Comparison of ENCODE assay signal across 29 cellular contexts in the genomic region with DNA sequence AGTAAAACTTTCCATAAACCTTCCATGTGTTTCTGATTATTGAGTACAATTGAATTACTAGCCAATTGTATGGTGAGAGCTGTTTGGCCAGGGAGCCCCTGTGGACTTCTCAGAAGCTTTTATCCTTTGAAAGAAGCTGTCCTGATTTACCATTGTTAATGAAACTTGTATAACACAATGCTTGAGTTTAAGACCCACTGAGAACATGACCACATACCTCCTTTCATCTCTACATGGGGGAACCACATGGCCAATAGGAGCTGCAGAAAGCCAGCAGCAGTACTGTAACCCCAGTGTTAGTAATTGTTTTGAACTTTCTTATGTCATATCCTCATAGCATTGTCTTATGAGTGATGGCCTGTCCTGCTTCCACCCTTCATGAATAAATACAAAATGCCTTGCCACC.
DNase-seq lines count a peak whose midpoint lies in the region; ATAC-seq, FAIRE-seq and TF ChIP-seq lines count a peak whose summit lies in the region.
"Had no signal": no experiment of that assay in that cellular context is flagged by ENCODE, and none has a peak within 500 bp of the region (broad histone marks: within the 10 kb centered on the region; RNA-seq: fewer than 3 reads in every experiment).

No MANE protein-coding gene starts in this region.

- no peaks in the 10 kb centered on the region for H3K36me3 Mint-ChIP-seq in activated CD4-positive, alpha-beta memory T cell treated with anti-CD3 and anti-CD28 coated beads, Interleukin-2, amount 10 ng/mL, durations not matched to agents 7 days and 5 days (ENCODE audit: low read depth)
- H3K36me3 Mint-ChIP-seq: activated naive CD8-positive, alpha-beta T cell treated with anti-CD3 and anti-CD28 coated beads, Interleukin-2, amount 10 ng/mL, durations not matched to agents 7 days and 5 days; naive B cell had no signal

- H3K4me2 ChIP-seq in H1 (ENCODE audit: insufficient read depth in 1 of 2, low read depth in 2 of 2, low read length in 2 of 2) = peak overlapping the region; percentile 47 to 64

- H3K23ac ChIP-seq in H1 (ENCODE audit: insufficient read length) = no peak overlapping the region

- H3K4me1 Mint-ChIP-seq in activated CD4-positive, alpha-beta memory T cell treated with anti-CD3 and anti-CD28 coated beads, Interleukin-2, amount 10 ng/mL, durations not matched to agents 7 days and 5 days = no peaks in the 10 kb centered on the region
- H3K4me1 Mint-ChIP-seq: activated naive CD8-positive, alpha-beta T cell treated with anti-CD3 and anti-CD28 coated beads, Interleukin-2, amount 10 ng/mL, durations not matched to agents 7 days and 5 days; naive B cell had no signal

- H2BK5ac ChIP-seq in H1 (ENCODE audit: low read depth, low read length) = no peak overlapping the region

- CTCF ChIA-PET in H1 (lab: Charles Lee; ENCODE audit: partially characterized antibody) = interaction anchor here (1.2 to 3.0 kb wide), 5 partner anchors 11 to 423 kb away, joined by 3 to 13 read pairs (median 7); no protein-coding TSS in a partner anchor
- CTCF ChIA-PET in activated CD4-positive, alpha-beta memory T cell treated with anti-CD3 and anti-CD28 coated beads, Interleukin-2, amount 10 ng/mL, durations not matched to agents 7 days and 5 days (lab: Charles Lee) = no interaction called here

- H3K4me3 ChIP-seq in NT2/D1 (ENCODE audit: insufficient read length, low read depth) (no peak overlapping the region), H1 (ENCODE audit: extremely low read depth in 1 of 4, insufficient read depth in 2 of 4, low read depth in 3 of 4, low read length in 4 of 4) (peak overlapping the region in 1 of 4 experiments; percentile 35; a peak in 2 of 8 replicates)
- H3K4me3 ChIP-seq: cardiac muscle cell, dorsolateral prefrontal cortex, pancreas, Peyer's patch, sigmoid colon, tibial artery had no signal

- H3K79me2 ChIP-seq in H1 (ENCODE audit: control insufficient read depth in 1 of 2, insufficient read depth in 2 of 2, low read length in 2 of 2) = no peaks in the 10 kb centered on the region

- no peak for ATAC-seq in left colon
- ATAC-seq: esophagus mucosa, pancreas had no signal

- H4K5ac ChIP-seq in H1 (ENCODE audit: insufficient read length, low read depth, low read length) = no peak overlapping the region

- no peak overlapping the region for H3K9ac ChIP-seq in NT2/D1 (ENCODE audit: insufficient read length, low read depth)
- H3K9ac ChIP-seq in H1 (replicated peaks in 1 of 4; ENCODE audit: extremely low read depth in 1 of 4, low read depth in 3 of 4, low read length in 3 of 4) = no peak overlapping the region

- H3K27ac Mint-ChIP-seq in activated CD4-positive, alpha-beta memory T cell treated with anti-CD3 and anti-CD28 coated beads, Interleukin-2, amount 10 ng/mL, durations not matched to agents 7 days and 5 days = no peak overlapping the region
- H3K27ac Mint-ChIP-seq: activated naive CD8-positive, alpha-beta T cell treated with anti-CD3 and anti-CD28 coated beads, Interleukin-2, amount 10 ng/mL, durations not matched to agents 7 days and 5 days; activated T-helper 1 cell treated with anti-CD3 and anti-CD28 coated beads, Interleukin-12 subunit alpha, Interleukin-12 subunit beta, Interleukin-2, Interleukin-4 antibody, amounts not matched to agents 30 ng/mL and 10 ng/mL and 1 ng/mL, durations not matched to agents 14 hours and 24 hours and 36 hours; CD4-positive, alpha-beta T cell; naive B cell had no signal

- no peak overlapping the region for H4K91ac ChIP-seq in H1 (replicated peaks; ENCODE audit: insufficient read length, low read length)

- H3K27me3 Mint-ChIP-seq in activated CD4-positive, alpha-beta memory T cell treated with anti-CD3 and anti-CD28 coated beads, Interleukin-2, amount 10 ng/mL, durations not matched to agents 7 days and 5 days = no peaks in the 10 kb centered on the region
- H3K27me3 Mint-ChIP-seq: activated naive CD8-positive, alpha-beta T cell treated with anti-CD3 and anti-CD28 coated beads, Interleukin-2, amount 10 ng/mL, durations not matched to agents 7 days and 5 days; naive B cell had no signal

- no peak overlapping the region for H4K8ac ChIP-seq in H1 (ENCODE audit: extremely low read depth, insufficient read depth, low read length)

- H3K18ac ChIP-seq in H1 (ENCODE audit: extremely low read depth, low read length) = no peak overlapping the region

- TF ChIP-seq EP300 in H1 (IDR thresholded peaks at IDR 0.05; ENCODE audit: borderline replicate concordance in 1 of 2, low read depth in 2 of 2, low read length in 2 of 2) = no peak; a peak in 1 of 3 replicates

- H2BK120ac ChIP-seq in H1 (replicated peaks; ENCODE audit: low read depth, low read length) = no peak overlapping the region

- H2AFZ ChIP-seq in H1 (ENCODE audit: low read length) = no peak overlapping the region

- H2AK5ac ChIP-seq in H1 (ENCODE audit: low read depth, low read length) = 0 out of 2 replicates have a peak overlapping the region, but pooled peaks have one; percentile 4

- POLR2A ChIA-PET in H1 (lab: Charles Lee; ENCODE audit: partially characterized antibody) = no interaction called here
- POLR2A ChIA-PET in activated CD4-positive, alpha-beta memory T cell treated with anti-CD3 and anti-CD28 coated beads, Interleukin-2, amount 10 ng/mL, durations not matched to agents 7 days and 5 days (lab: Charles Lee) = no interaction called here

- H3K79me1 ChIP-seq in H1 (ENCODE audit: low read depth, low read length) = no peaks in the 10 kb centered on the region

- no peak overlapping the region for H3K56ac ChIP-seq in H1 (replicated peaks; ENCODE audit: insufficient read length, low read depth, low read length)

- H3K23me2 ChIP-seq in H1 (ENCODE audit: low read depth, low read length) = peaks cover 3% of the 10 kb centered on the region; the same call in 1 of the 2 replicates

- peak; percentile 99 for FAIRE-seq in H1 (lab: Jason Lieb, UNC)
- FAIRE-seq: pancreas had no signal

- TF ChIP-seq CTCF in H1 (IDR thresholded peaks at IDR 0.05; ENCODE audit: control extremely low read depth in 1 of 3, insufficient read depth in 1 of 3, low read depth in 1 of 3, low read length in 3 of 3) = no peak

- H3K9me3 ChIP-seq in NT2/D1 (ENCODE audit: insufficient read depth, low read length) (peaks cover 6% of the 10 kb centered on the region; the same call in 1 of the 2 replicates), H1 (ENCODE audit: insufficient read depth in 2 of 2, low read depth in 1 of 2, low read length in 1 of 2) (no peaks in the 10 kb centered on the region)
- H3K9me3 ChIP-seq: pancreas, Peyer's patch, sigmoid colon, tibial artery had no signal

- TF ChIP-seq RAD21 in H1 (IDR thresholded peaks at IDR 0.05 in 1 of 2, conservative IDR thresholded peaks at IDR 0.05 in 1 of 2; ENCODE audit: low read depth in 2 of 2, low read length in 2 of 2) = no peak

- no peak overlapping the region for H3K27ac ChIP-seq in H1 (ENCODE audit: low read depth, low read length)
- H3K27ac ChIP-seq: cardiac muscle cell, dorsolateral prefrontal cortex, pancreas, Peyer's patch, sigmoid colon, tibial artery had no signal

- H2BK15ac ChIP-seq in H1 (ENCODE audit: low read length) = no peak overlapping the region

- H3K9me3 Mint-ChIP-seq in activated CD4-positive, alpha-beta memory T cell treated with anti-CD3 and anti-CD28 coated beads, Interleukin-2, amount 10 ng/mL, durations not matched to agents 7 days and 5 days = no peaks in the 10 kb centered on the region
- H3K9me3 Mint-ChIP-seq: activated naive CD8-positive, alpha-beta T cell treated with anti-CD3 and anti-CD28 coated beads, Interleukin-2, amount 10 ng/mL, durations not matched to agents 7 days and 5 days; activated T-helper 1 cell treated with anti-CD3 and anti-CD28 coated beads, Interleukin-12 subunit alpha, Interleukin-12 subunit beta, Interleukin-2, Interleukin-4 antibody, amounts not matched to agents 30 ng/mL and 10 ng/mL and 1 ng/mL, durations not matched to agents 14 hours and 24 hours and 36 hours; CD4-positive, alpha-beta T cell; naive B cell had no signal

- H3K4ac ChIP-seq in H1 (replicated peaks; ENCODE audit: insufficient read length, low read depth, low read length) = no peak overlapping the region

- DNase-seq in GM03348 (ENCODE audit: low spot score) = peak; percentile 29
- peak; percentile 62 for DNase-seq in NT2/D1 (ENCODE audit: low read depth, low spot score)
- peak; percentile 70 for DNase-seq in H1 (ENCODE audit: low read depth in 1 of 2, low spot score in 2 of 2)
- DNase-seq in iPS-NIHi7 (ENCODE audit: extremely low spot score) = peak; percentile 55
- DNase-seq in left colon = no peak
- no peak for DNase-seq in NCI-H2227 treated with DMSO at 0.1 percent for 48 hours (lab: John Stamatoyannopoulos, UW)
- DNase-seq in foreskin melanocyte = no peak
- DNase-seq in activated CD4-positive, alpha-beta memory T cell treated with anti-CD3 and anti-CD28 coated beads, Interleukin-2, amount 10 ng/mL, durations not matched to agents 7 days and 5 days = no peak
- DNase-seq: activated CD4-positive, CD25-positive, alpha-beta regulatory T cell treated with anti-CD3 and anti-CD28 coated beads, Interleukin-2, amount 50 U/mL, for 72 hours; activated naive CD8-positive, alpha-beta T cell treated with anti-CD3 and anti-CD28 coated beads, Interleukin-2, amount 10 ng/mL, durations not matched to agents 7 days and 5 days; CD4-positive, alpha-beta T cell; DMS53; dorsolateral prefrontal cortex; glutamatergic neuron; islet precursor cell; KBM-7; mammary epithelial cell; naive B cell; NCI-H1694; NCI-H446; pancreas; Peyer's patch; sigmoid colon; stimulated activated CD4-positive, alpha-beta T cell treated with anti-CD3 and anti-CD28 coated beads, Interleukin-1b, Interleukin-23, amount 100 ng/mL, for 48 hours; stimulated activated naive CD4-positive, alpha-beta T cell treated with Interleukin-2 at 50 U/mL for 16 hours; tibial artery had no signal

- H2BK20ac ChIP-seq in H1 (ENCODE audit: low read length) = no peak overlapping the region

- no peak for TF ChIP-seq POLR2A in H1 (IDR thresholded peaks at IDR 0.05; ENCODE audit: control extremely low read depth in 1 of 2, low read depth in 2 of 2, low read length in 2 of 2)

- no peak overlapping the region for H3K4me3 Mint-ChIP-seq in activated CD4-positive, alpha-beta memory T cell treated with anti-CD3 and anti-CD28 coated beads, Interleukin-2, amount 10 ng/mL, durations not matched to agents 7 days and 5 days
- H3K4me3 Mint-ChIP-seq: activated naive CD8-positive, alpha-beta T cell treated with anti-CD3 and anti-CD28 coated beads, Interleukin-2, amount 10 ng/mL, durations not matched to agents 7 days and 5 days; activated T-helper 1 cell treated with anti-CD3 and anti-CD28 coated beads, Interleukin-12 subunit alpha, Interleukin-12 subunit beta, Interleukin-2, Interleukin-4 antibody, amounts not matched to agents 30 ng/mL and 10 ng/mL and 1 ng/mL, durations not matched to agents 14 hours and 24 hours and 36 hours; CD4-positive, alpha-beta T cell; naive B cell had no signal

- H3K4me1 ChIP-seq in NT2/D1 (ENCODE audit: insufficient read depth, insufficient read length) (no peaks in the 10 kb centered on the region), H1 (replicated peaks in 1 of 4; ENCODE audit: control insufficient read depth in 3 of 4, insufficient read depth in 4 of 4, low read length in 3 of 4) (peaks cover 2 to 19% (median 8%) of the 10 kb centered on the region in 4 experiments; a peak in 5 of 7 replicates)
- H3K4me1 ChIP-seq: pancreas, Peyer's patch, sigmoid colon, tibial artery had no signal

- H3K27me3 ChIP-seq in NT2/D1 (ENCODE audit: insufficient read depth, insufficient read length) = peaks cover 2% of the 10 kb centered on the region
- peaks cover 1 to 18% (median 10%) of the 10 kb centered on the region in 4 experiments for H3K27me3 ChIP-seq in H1 (replicated peaks in 1 of 4; ENCODE audit: control insufficient read depth in 3 of 4, extremely low read depth in 1 of 4, insufficient read depth in 3 of 4, low read length in 3 of 4)
- H3K27me3 ChIP-seq: dorsolateral prefrontal cortex, pancreas, Peyer's patch, sigmoid colon, tibial artery had no signal

- no peak overlapping the region for H2BK12ac ChIP-seq in H1 (ENCODE audit: low read depth, low read length)

- no peak overlapping the region for H3K14ac ChIP-seq in H1 (ENCODE audit: insufficient read length)

- H3K36me3 ChIP-seq in NT2/D1 (ENCODE audit: insufficient read depth, insufficient read length, low read length) (no peaks in the 10 kb centered on the region), H1 (ENCODE audit: control insufficient read depth in 2 of 4, insufficient read depth in 4 of 4, low read length in 3 of 4) (no peaks in the 10 kb centered on the region)
- H3K36me3 ChIP-seq: cardiac muscle cell, pancreas, Peyer's patch, sigmoid colon, tibial artery had no signal

- intact Hi-C loops in left colon (cut with DNase I, micrococcal nuclease) = no loop called here

- no peaks in the 10 kb centered on the region for H4K20me1 ChIP-seq in H1 (replicated peaks in 1 of 2; ENCODE audit: control insufficient read depth in 1 of 2, insufficient read depth in 2 of 2, low read length in 2 of 2)

Comparison
In these comparisons a context has a peak if more than half of its experiments do, and no peak if none do; other contexts are left out.
1. DNase-seq: peak in GM03348 (single experiment), NT2/D1 (single experiment), H1 (2 of 2) and iPS-NIHi7 (single experiment); none in left colon (0 of 2), NCI-H2227 treated with DMSO at 0.1 percent for 48 hours (single experiment), foreskin melanocyte (single experiment) and activated CD4-positive, alpha-beta memory T cell treated with anti-CD3 and anti-CD28 coated beads, Interleukin-2, amount 10 ng/mL, durations not matched to agents 7 days and 5 days (single experiment).